ENCODE assay signal across 8 cellular contexts in the genomic region with DNA sequence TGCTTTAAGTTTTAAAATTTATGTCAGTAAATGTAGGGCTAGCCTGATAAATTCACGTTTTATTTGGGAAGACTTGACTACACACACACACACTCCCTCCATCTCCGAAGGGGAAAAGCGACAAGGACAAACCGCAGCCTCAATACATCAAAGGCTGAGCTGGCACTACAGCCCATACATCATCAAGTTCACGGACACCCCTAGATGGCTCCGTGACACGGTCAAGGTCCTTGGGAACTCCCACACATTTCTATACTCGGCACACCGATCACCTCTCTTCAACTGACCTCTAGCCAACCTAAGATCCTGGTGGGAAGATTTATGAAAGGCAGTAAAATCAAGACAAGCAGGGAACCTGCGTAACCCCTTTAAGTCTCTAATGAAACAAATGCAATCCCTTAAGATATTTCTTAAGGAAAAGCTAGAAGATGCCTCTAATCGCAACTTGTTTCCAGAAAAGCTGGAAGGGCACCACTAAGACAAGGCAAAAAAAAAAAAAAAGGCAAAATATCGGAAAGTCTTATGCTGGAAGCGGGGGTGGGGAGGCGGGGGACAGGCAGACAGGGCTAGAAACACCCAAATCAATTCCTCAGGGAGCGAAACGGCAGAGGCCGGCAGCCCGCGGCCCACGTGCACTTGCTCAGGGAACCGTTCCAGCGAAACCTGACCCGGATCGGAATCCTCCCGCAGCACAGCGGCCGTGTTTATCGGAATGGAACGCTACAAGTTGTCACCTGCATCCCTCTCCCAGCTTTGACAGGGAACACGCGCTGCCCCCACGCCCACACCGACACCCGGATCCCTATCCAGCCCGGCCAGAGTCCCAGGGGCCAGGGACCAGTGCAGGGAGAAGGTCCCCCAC. TPM values are rescaled to one million over a fixed set of nuclear protein-coding genes. Genes with fewer than 3 reads are reported as not detected.
A peak's percentile ranks its signal among the peaks of the same experiment; 100 is the strongest.
DNase-seq lines count a peak whose midpoint lies in the region; ATAC-seq and TF ChIP-seq lines count a peak whose summit lies in the region.

No MANE protein-coding gene starts in this region.

- no peak overlapping the region for H3K23ac ChIP-seq in mesenchymal stem cell (ENCODE audit: low read length in 2 of 2)

- H3K36me3 ChIP-seq in ectodermal cell (ENCODE audit: control insufficient read depth, insufficient read depth, low read length) = no peaks in the 10 kb centered on the region
- no peaks in the 10 kb centered on the region for H3K36me3 ChIP-seq in mesenchymal stem cell (ENCODE audit: control insufficient read depth in 1 of 2, insufficient read depth in 2 of 2, low read depth in 1 of 2, low read length in 2 of 2)
- no peaks in the 10 kb centered on the region for H3K36me3 ChIP-seq in tibial artery

- H4K91ac ChIP-seq in mesenchymal stem cell (ENCODE audit: low read length) = no peak overlapping the region

- no peak overlapping the region for H2BK15ac ChIP-seq in mesenchymal stem cell (ENCODE audit: low read depth, poor library complexity, severe bottlenecking)

- H2AK5ac ChIP-seq in mesenchymal stem cell (ENCODE audit: low read length, severe bottlenecking) = no peak overlapping the region

- peak; percentile 17 for DNase-seq in GM10248 (ENCODE audit: extremely low spot score)
- DNase-seq in NCI-H526 (lab: John Stamatoyannopoulos, UW) = peak; percentile 88 to 98
- DNase-seq in mesenchymal stem cell = peak; percentile 23
- DNase-seq in tibial artery = peak; percentile 27 to 73
- DNase-seq in SKM-1 treated with dmso at 0.1 percent for 144 hours (lab: John Stamatoyannopoulos, UW; ENCODE audit: unreplicated experiment) = no peak

- H3K18ac ChIP-seq in mesenchymal stem cell (ENCODE audit: low read depth in 1 of 2, low read length in 2 of 2) = no peak overlapping the region

- no peak overlapping the region for H2BK5ac ChIP-seq in mesenchymal stem cell (ENCODE audit: low read depth, low read length, poor library complexity, severe bottlenecking)

- POLR2A ChIA-PET in GM10248 (lab: Yijun Ruan, JAX) = no interaction called here

- H2AFZ ChIP-seq in mesenchymal stem cell (ENCODE audit: low read depth, low read length) = no peak overlapping the region

- no peak overlapping the region for H3K4ac ChIP-seq in mesenchymal stem cell (ENCODE audit: low read depth in 1 of 2, low read length in 2 of 2)

- H3K4me1 ChIP-seq in ectodermal cell (ENCODE audit: control insufficient read depth, insufficient read depth, low read length) (no peaks in the 10 kb centered on the region), mesenchymal stem cell (ENCODE audit: control insufficient read depth, insufficient read depth, low read depth, low read length) (peaks cover 21% of the 10 kb centered on the region), tibial artery (peaks cover 0 to 31% (median 20%) of the 10 kb centered on the region in 4 donors)

- no peak overlapping the region for H2BK120ac ChIP-seq in mesenchymal stem cell (ENCODE audit: low read depth, low read length)

- no peaks in the 10 kb centered on the region for H3K79me1 ChIP-seq in mesenchymal stem cell (replicated peaks; ENCODE audit: low read length, poor library complexity, severe bottlenecking)

- ATAC-seq in HG03457 (IDR thresholded peaks at IDR 0.05; ENCODE audit: unreplicated experiment) (no peak), HG02610 (IDR thresholded peaks at IDR 0.05; ENCODE audit: unreplicated experiment) (no peak)

- intact Hi-C loops in tibial artery (cut with DNase I; ENCODE audit: low total_unique reads) = loop anchor here (5.0 kb wide), 1 partner anchor 517 kb away; no protein-coding TSS in a partner anchor

- no peak overlapping the region for H3K4me2 ChIP-seq in mesenchymal stem cell (ENCODE audit: low read length, poor library complexity, severe bottlenecking)

- no peak overlapping the region for H3K14ac ChIP-seq in mesenchymal stem cell (ENCODE audit: low read length in 2 of 2)

- 8 to 9% methylated on average over 35 of the region's 35 CpGs for WGBS in ectodermal cell, 2 experiments
- WGBS in mesenchymal stem cell = 8% methylated on average over 34 of the region's 35 CpGs

- H3K4me3 ChIP-seq in ectodermal cell (ENCODE audit: insufficient read depth, low read depth, low read length) = peak overlapping the region; percentile 53
- peak overlapping the region in 1 of 2 experiments; percentile 78 for H3K4me3 ChIP-seq in mesenchymal stem cell (ENCODE audit: insufficient read depth in 1 of 2, low read depth in 1 of 2, low read length in 2 of 2)
- peak overlapping the region; percentile 60 to 67 for H3K4me3 ChIP-seq in tibial artery

- peaks cover 87% of the 10 kb centered on the region for H3K27me3 ChIP-seq in ectodermal cell (ENCODE audit: control insufficient read depth, insufficient read depth, low read length, poor library complexity, severe bottlenecking)
- H3K27me3 ChIP-seq in mesenchymal stem cell (ENCODE audit: control insufficient read depth in 1 of 2, insufficient read depth in 1 of 2, low read length in 2 of 2) = peaks cover 0 to 45% of the 10 kb centered on the region in 2 experiments
- no peaks in the 10 kb centered on the region for H3K27me3 ChIP-seq in tibial artery

- no peak overlapping the region for H2BK12ac ChIP-seq in mesenchymal stem cell (ENCODE audit: low read length in 2 of 2)

- peak overlapping the region; percentile 71 for H3K9ac ChIP-seq in mesenchymal stem cell (ENCODE audit: low read length)

- H3K27ac ChIP-seq in ectodermal cell (ENCODE audit: insufficient read depth, low read depth, low read length, poor library complexity, severe bottlenecking) (no peak overlapping the region), mesenchymal stem cell (ENCODE audit: low read length, poor library complexity, severe bottlenecking) (no peak overlapping the region), tibial artery (peak overlapping the region; percentile 66 to 68)

- H3K9me3 ChIP-seq in ectodermal cell (ENCODE audit: control insufficient read depth, low read length) (no peaks in the 10 kb centered on the region), mesenchymal stem cell (ENCODE audit: control insufficient read depth, low read length) (no peaks in the 10 kb centered on the region), tibial artery (no peaks in the 10 kb centered on the region)

- no peak for TF ChIP-seq CTCF in GM10248 (IDR thresholded peaks at IDR 0.05; ENCODE audit: control extremely low read depth, extremely low read depth, low read depth, missing control alignments)
- no peak for TF ChIP-seq CTCF in tibial artery (IDR thresholded peaks at IDR 0.05)

- CTCF ChIA-PET in GM10248 (lab: Yijun Ruan, JAX) = no interaction called here

- H4K8ac ChIP-seq in mesenchymal stem cell (ENCODE audit: low read length) = no peak overlapping the region

RNA-seq across cellular contexts. Expression of a gene that starts 1.5 kb away (rescaled TPM):
- 0.11 TPM for polyA plus RNA-seq in ectodermal cell (2013, experiment 1 of 4)
- polyA plus RNA-seq in ectodermal cell (2013, experiment 2 of 4) = 0.07 TPM
- 0.05 TPM for polyA plus RNA-seq in ectodermal cell (2013, experiment 3 of 4)
- 0.08 TPM for polyA plus RNA-seq in ectodermal cell (2013, experiment 4 of 4)
- polyA plus RNA-seq in mesenchymal stem cell (2013, experiment 1 of 2) = 0.57 TPM
- 0.58 TPM for polyA plus RNA-seq in mesenchymal stem cell (2013, experiment 2 of 2)

Comparison
In these comparisons a context has a peak if more than half of its experiments do, and no peak if none do; other contexts are left out.
1. H3K27ac ChIP-seq: peak in tibial artery (2 of 2); none in ectodermal cell (single experiment) and mesenchymal stem cell (single experiment).